ENCODE assay signal across 18 cellular contexts in the genomic region with DNA sequence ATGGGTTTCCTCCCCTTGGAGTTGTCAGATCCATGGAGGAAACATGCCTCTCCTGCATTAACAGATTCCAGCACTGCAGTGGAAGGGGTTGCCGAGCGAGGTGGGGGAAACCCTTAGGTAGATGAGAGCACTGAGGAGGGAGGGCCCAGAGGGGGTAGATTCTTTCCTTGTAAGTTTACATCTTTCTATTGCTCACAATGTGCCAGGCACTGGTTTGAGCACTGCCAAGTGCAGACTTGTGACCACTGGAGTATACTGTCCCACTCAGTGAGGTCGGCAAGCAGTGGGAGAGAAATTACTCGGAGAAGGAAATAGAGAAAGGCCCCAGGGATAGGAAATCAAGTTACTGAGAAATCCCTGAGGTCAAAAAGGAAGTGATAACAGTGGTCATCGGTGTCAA. TPM values are rescaled to one million over a fixed set of nuclear protein-coding genes. Genes with fewer than 3 reads are reported as not detected.
DNase-seq lines count a peak whose midpoint lies in the region; ATAC-seq, FAIRE-seq and TF ChIP-seq lines count a peak whose summit lies in the region.
"Had no signal": no experiment of that assay in that cellular context is flagged by ENCODE, and none has a peak within 500 bp of the region (broad histone marks: within the 10 kb centered on the region; RNA-seq: fewer than 3 reads in every experiment).

No MANE protein-coding gene starts in this region.

- TF ChIP-seq CTCF in foreskin keratinocyte (conservative IDR thresholded peaks at IDR 0.05), result no peak
- no peak for TF ChIP-seq CTCF in neutrophil (IDR thresholded peaks at IDR 0.05)
- TF ChIP-seq CTCF in type B pancreatic cell (conservative IDR thresholded peaks at IDR 0.05), result no peak
- TF ChIP-seq CTCF in kidney (IDR thresholded peaks at IDR 0.05; ENCODE audit: borderline replicate concordance, extremely low read depth, insufficient read depth), result no peak

- H3K9me3 Mint-ChIP-seq in type B pancreatic cell, result peaks cover 5% of the 10 kb centered on the region

- H3K4me1 Mint-ChIP-seq in type B pancreatic cell (ENCODE audit: unreplicated experiment), result peaks cover 12% of the 10 kb centered on the region

- intact Hi-C loops in kidney (cut with DNase I), result no loop called here

- FAIRE-seq in GM19239 (lab: Jason Lieb, UNC) (peak; percentile 4), kidney (lab: Jason Lieb, UNC) (no peak)
- FAIRE-seq: G401.6, GM12891 had no signal

- H3K4me3 ChIP-seq in neutrophil (ENCODE audit: low read depth in 1 of 2, low read length in 1 of 2) (no peak overlapping the region), kidney (ENCODE audit: low read length in 2 of 2) (no peak overlapping the region)
- H3K4me3 ChIP-seq: GM23248 had no signal

- H3K27ac ChIP-seq in foreskin keratinocyte (peak overlapping the region; percentile 97), neutrophil (peak overlapping the region; percentile 50), kidney (ENCODE audit: low read depth in 2 of 2, low read length in 2 of 2) (no peak overlapping the region)
- H3K27ac ChIP-seq: GM23248 had no signal

- peak overlapping the region; percentile 100 for H3K27ac Mint-ChIP-seq in type B pancreatic cell
- H3K27ac Mint-ChIP-seq: CD4-positive, alpha-beta T cell; IgD-negative memory B cell had no signal

- H3K4me1 ChIP-seq in foreskin keratinocyte, result peaks cover 11% of the 10 kb centered on the region
- peaks cover 30 to 32% of the 10 kb centered on the region in 2 experiments for H3K4me1 ChIP-seq in neutrophil (ENCODE audit: control insufficient read depth in 1 of 2, insufficient read depth in 1 of 2, low read depth in 1 of 2, low read length in 1 of 2)
- H3K4me1 ChIP-seq in kidney (ENCODE audit: control insufficient read depth in 1 of 2, insufficient read depth in 1 of 2, low read depth in 1 of 2, low read length in 2 of 2), result no peaks in the 10 kb centered on the region

- no peak overlapping the region for H3K4me3 Mint-ChIP-seq in type B pancreatic cell
- H3K4me3 Mint-ChIP-seq: CD4-positive, alpha-beta T cell had no signal

- no peak overlapping the region for H3K9ac ChIP-seq in kidney (ENCODE audit: low read length in 2 of 2)
- H3K9ac ChIP-seq: GM23248 had no signal

- DNase-seq in GM19239 (ENCODE audit: insufficient read length, low spot score) (no peak), foreskin keratinocyte (no peak), type B pancreatic cell (ENCODE audit: extremely low spot score, unreplicated experiment) (no peak), kidney (no peak)
- DNase-seq: ACHN; C1 segment of cervical spinal cord; CD4-positive, alpha-beta T cell; DMS153; DMS79 treated with DMSO at 0.1 percent for 48 hours; EL; GM23248; H7 had no signal

- H3K9me3 ChIP-seq in neutrophil (no peaks in the 10 kb centered on the region), kidney (ENCODE audit: control insufficient read depth in 1 of 2, low read length in 2 of 2) (peaks cover 0 to 2% of the 10 kb centered on the region in 2 donors)

- peaks cover 3% of the 10 kb centered on the region for H3K27me3 Mint-ChIP-seq in type B pancreatic cell
- H3K27me3 Mint-ChIP-seq: IgD-negative memory B cell had no signal

- no peak for ATAC-seq in foreskin keratinocyte
- ATAC-seq in HG03460 (IDR thresholded peaks at IDR 0.05; ENCODE audit: unreplicated experiment), result no peak
- no peak for ATAC-seq in HG03135 (IDR thresholded peaks at IDR 0.05; ENCODE audit: unreplicated experiment)

- H3K36me3 ChIP-seq in neutrophil (no peaks in the 10 kb centered on the region), kidney (ENCODE audit: control insufficient read depth in 1 of 2, insufficient read depth in 2 of 2, low read length in 2 of 2) (no peaks in the 10 kb centered on the region)

- H3K36me3 Mint-ChIP-seq in type B pancreatic cell, result peaks cover 5% of the 10 kb centered on the region

- H3K27me3 ChIP-seq in foreskin keratinocyte (no peaks in the 10 kb centered on the region), neutrophil (no peaks in the 10 kb centered on the region)

RNA-seq across cellular contexts. Expression of a gene that starts 27.8 kb away (rescaled TPM):
- total RNA-seq in foreskin keratinocyte, result 102 and 118 TPM in 2 replicates
- polyA plus RNA-seq in foreskin keratinocyte, result 12.8 and 13.3 TPM in 2 replicates
- total RNA-seq in type B pancreatic cell (ENCODE audit: low replicate concordance), result 11.1 and 70.9 TPM in 2 replicates
- total RNA-seq in kidney, result 11.0 TPM
- 0.09 TPM for polyA plus RNA-seq in kidney (ENCODE audit: insufficient read depth, low read depth, low replicate concordance)

Comparison
In these comparisons a context has a peak if more than half of its experiments do, and no peak if none do; other contexts are left out.
1. H3K27ac ChIP-seq: peak in foreskin keratinocyte (single experiment) and neutrophil (single experiment); none in kidney (0 of 2).